ENCODE assay signal across 17 cellular contexts in the genomic region with DNA sequence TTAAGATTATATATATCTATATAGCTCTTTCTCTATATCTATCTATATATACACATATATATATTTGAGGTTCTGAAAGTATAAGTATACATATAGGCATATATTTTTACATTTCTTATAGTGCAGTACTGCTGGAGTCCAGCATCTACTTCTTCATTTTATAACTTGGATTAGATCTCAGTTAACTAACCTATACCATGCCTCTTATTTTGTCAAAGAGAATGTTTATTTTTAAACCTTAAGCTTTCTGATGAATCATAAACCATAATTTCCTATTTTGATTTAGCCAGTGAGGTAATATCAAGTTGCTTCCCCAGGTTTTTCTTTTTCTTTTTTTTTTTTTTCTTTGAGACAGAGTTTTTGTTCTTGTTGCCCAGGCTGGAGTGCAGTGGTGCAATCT. TPM values are rescaled to one million over a fixed set of nuclear protein-coding genes. Genes with fewer than 3 reads are reported as not detected.
DNase-seq lines count a peak whose midpoint lies in the region; ATAC-seq and TF ChIP-seq lines count a peak whose summit lies in the region.
"Had no signal": no experiment of that assay in that cellular context is flagged by ENCODE, and none has a peak within 500 bp of the region (broad histone marks: within the 10 kb centered on the region; RNA-seq: fewer than 3 reads in every experiment).

No MANE protein-coding gene starts in this region.

- H3K36me3 ChIP-seq in IMR-90 (ENCODE audit: control insufficient read depth, insufficient read depth, low read length) = peaks cover 14% of the 10 kb centered on the region
- peaks cover 7 to 42% (median 31%) of the 10 kb centered on the region in 9 donors for H3K36me3 ChIP-seq in heart right ventricle

- no peak overlapping the region for H3K56ac ChIP-seq in IMR-90 (ENCODE audit: extremely low read depth, insufficient read depth, low read length)

- intact Hi-C loops in IMR-90 (cut with micrococcal nuclease) = no loop called here
- intact Hi-C loops in heart right ventricle (cut with DNase I) = no loop called here

- peaks cover 32% of the 10 kb centered on the region for H3K9me3 ChIP-seq in IMR-90 (ENCODE audit: control insufficient read depth, insufficient read depth, low read length)
- peaks cover 0 to 88% (median 39%) of the 10 kb centered on the region in 11 donors for H3K9me3 ChIP-seq in heart right ventricle

- H3K4ac ChIP-seq in IMR-90 (ENCODE audit: low read depth, low read length) = no peak overlapping the region

- no peaks in the 10 kb centered on the region for H3K27me3 ChIP-seq in IMR-90 (ENCODE audit: control insufficient read depth, insufficient read depth, low read length)
- H3K27me3 ChIP-seq in heart right ventricle = no peaks in the 10 kb centered on the region

- CTCF ChIA-PET in IMR-90 (lab: Yijun Ruan, JAX) = no interaction called here

- no peak overlapping the region for H3K4me2 ChIP-seq in IMR-90 (ENCODE audit: low read depth, low read length)
- H3K4me2 ChIP-seq: A549 had no signal

- no peak overlapping the region for H2BK20ac ChIP-seq in IMR-90 (ENCODE audit: low read depth, low read length)

- BruUV-seq in IMR-90 (replicated peaks; lab: Mats Ljungman, UMichigan) = no TSS peak

- no peak overlapping the region for H3K27ac ChIP-seq in IMR-90 (ENCODE audit: insufficient read depth, low read length)
- no peak overlapping the region for H3K27ac ChIP-seq in heart right ventricle
- H3K27ac ChIP-seq: A549, C4-2B had no signal

- no peak overlapping the region for H3K18ac ChIP-seq in IMR-90 (ENCODE audit: low read depth, low read length)

- H3K4me3 ChIP-seq in IMR-90 (ENCODE audit: insufficient read depth, low read depth, low read length) (no peak overlapping the region), heart right ventricle (no peak overlapping the region)
- H3K4me3 ChIP-seq: A549, GM12878, K562 had no signal

- no peak overlapping the region for H2AK5ac ChIP-seq in IMR-90 (ENCODE audit: low read depth, low read length)

- H4K8ac ChIP-seq in IMR-90 (ENCODE audit: low read depth in 2 of 2, low read length in 2 of 2) = no peak overlapping the region

- H3K23ac ChIP-seq in IMR-90 (ENCODE audit: low read depth, low read length) = no peak overlapping the region

- H2BK120ac ChIP-seq in IMR-90 (ENCODE audit: low read depth, low read length) = no peak overlapping the region

- peak; percentile 52 for DNase-seq in IMR-90
- DNase-seq in MV-4-11 (lab: John Stamatoyannopoulos, UW) = peak; percentile 63
- peak; percentile 5 for DNase-seq in non-pigmented ciliary epithelial cell (ENCODE audit: low read depth)
- DNase-seq in heart right ventricle = no peak
- DNase-seq in stimulated activated CD4-positive, alpha-beta T cell treated with anti-CD3 and anti-CD28 coated beads, Interleukin-4, amount 100 ng/mL, for 24 hours = no peak
- DNase-seq: AML-193; Caco-2; CD4-positive, alpha-beta T cell; DMS153; DMS79; GF-D8; H9 had no signal

- TF ChIP-seq RAD21 in IMR-90 (IDR thresholded peaks at IDR 0.05; ENCODE audit: low read length) = no peak

- no peak overlapping the region for H2BK15ac ChIP-seq in IMR-90 (ENCODE audit: low read depth, low read length)

- no peaks in the 10 kb centered on the region for H3K79me1 ChIP-seq in IMR-90 (ENCODE audit: low read depth in 1 of 2, low read length in 2 of 2)

- no peak for TF ChIP-seq POLR2A in IMR-90 (IDR thresholded peaks at IDR 0.05; ENCODE audit: low read depth, low read length)

- TF ChIP-seq CTCF in IMR-90 (conservative IDR thresholded peaks at IDR 0.05; ENCODE audit: low read depth, low read length) = no peak
- TF ChIP-seq CTCF in heart right ventricle (IDR thresholded peaks at IDR 0.05) = no peak

- H4K91ac ChIP-seq in IMR-90 (ENCODE audit: insufficient read depth, low read depth, low read length) = no peak overlapping the region

- H3K9me1 ChIP-seq in IMR-90 (ENCODE audit: insufficient read depth, low read length) = no peaks in the 10 kb centered on the region

- POLR2A ChIA-PET in IMR-90 (lab: Charles Lee; ENCODE audit: unreplicated experiment) = no interaction called here

- no peak overlapping the region for H4K5ac ChIP-seq in IMR-90 (ENCODE audit: low read depth, low read length)

- ATAC-seq in IMR-90 (ENCODE audit: low read depth) = peak; percentile 56
- no peak for ATAC-seq in heart right ventricle
- no peak for ATAC-seq in HG03095 (IDR thresholded peaks at IDR 0.05; ENCODE audit: unreplicated experiment)
- ATAC-seq: A549, GM12878, K562 had no signal

- H3K9ac ChIP-seq in IMR-90 (ENCODE audit: low read depth, low read length) = no peak overlapping the region

- no peak overlapping the region for H2AFZ ChIP-seq in IMR-90 (replicated peaks; ENCODE audit: low read length, poor library complexity)

- H2AK9ac ChIP-seq in IMR-90 (replicated peaks; ENCODE audit: low read depth, low read length, poor library complexity) = no peak overlapping the region

- no peaks in the 10 kb centered on the region for H4K20me1 ChIP-seq in IMR-90 (ENCODE audit: insufficient read depth, low read length)

- dilution Hi-C loops in IMR-90 (cut with HindIII; ENCODE audit: low sequenced_read_pairs, unreplicated experiment) = no loop called here

- in situ Hi-C loops in IMR-90 (cut with MboI; ENCODE audit: low sequenced_read_pairs) = no loop called here

- H3K14ac ChIP-seq in IMR-90 (replicated peaks; ENCODE audit: low read depth, low read length) = no peak overlapping the region

- no peak overlapping the region for H2BK5ac ChIP-seq in IMR-90 (ENCODE audit: low read depth, low read length, poor library complexity, severe bottlenecking)

- H3K4me1 ChIP-seq in IMR-90 (ENCODE audit: control insufficient read depth, insufficient read depth, low read length) = no peaks in the 10 kb centered on the region
- H3K4me1 ChIP-seq in heart right ventricle = no peaks in the 10 kb centered on the region
- H3K4me1 ChIP-seq: A549, Caco-2 had no signal

TF ChIP-seq in IMR-90, 13 proteins besides CTCF, POLR2A, EP300 and RAD21:
- TF ChIP-seq SMC3 (IDR thresholded peaks at IDR 0.05; ENCODE audit: low read depth, low read length) (no peak), MAZ (IDR thresholded peaks at IDR 0.05; ENCODE audit: borderline replicate concordance, low read depth, low read length) (no peak), CHD1 (IDR thresholded peaks at IDR 0.05; ENCODE audit: low read depth, low read length) (no peak), BHLHE40 (IDR thresholded peaks at IDR 0.05; ENCODE audit: low read depth, low read length) (no peak), RFX5 (IDR thresholded peaks at IDR 0.05; ENCODE audit: low read depth, low read length) (no peak), MXI1 (IDR thresholded peaks at IDR 0.05; ENCODE audit: borderline replicate concordance, low read depth, low read length) (no peak), MAFK (IDR thresholded peaks at IDR 0.05; ENCODE audit: low read depth, low read length) (no peak), NFE2L2 (IDR thresholded peaks at IDR 0.05; ENCODE audit: low read depth, low read length) (no peak), RCOR1 (IDR thresholded peaks at IDR 0.05; ENCODE audit: insufficient replicate concordance, low read length) (no peak), FOS (IDR thresholded peaks at IDR 0.05; ENCODE audit: low read depth, low read length) (no peak), CEBPB (IDR thresholded peaks at IDR 0.05; ENCODE audit: low read depth, low read length) (no peak)
- TF ChIP-seq, protein P1, sequence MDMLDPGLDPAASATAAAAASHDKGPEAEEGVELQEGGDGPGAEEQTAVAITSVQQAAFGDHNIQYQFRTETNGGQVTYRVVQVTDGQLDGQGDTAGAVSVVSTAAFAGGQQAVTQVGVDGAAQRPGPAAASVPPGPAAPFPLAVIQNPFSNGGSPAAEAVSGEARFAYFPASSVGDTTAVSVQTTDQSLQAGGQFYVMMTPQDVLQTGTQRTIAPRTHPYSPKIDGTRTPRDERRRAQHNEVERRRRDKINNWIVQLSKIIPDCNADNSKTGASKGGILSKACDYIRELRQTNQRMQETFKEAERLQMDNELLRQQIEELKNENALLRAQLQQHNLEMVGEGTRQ (IDR thresholded peaks at IDR 0.05; ENCODE audit: low read depth, low read length) = no peak
- TF ChIP-seq, protein P2, sequence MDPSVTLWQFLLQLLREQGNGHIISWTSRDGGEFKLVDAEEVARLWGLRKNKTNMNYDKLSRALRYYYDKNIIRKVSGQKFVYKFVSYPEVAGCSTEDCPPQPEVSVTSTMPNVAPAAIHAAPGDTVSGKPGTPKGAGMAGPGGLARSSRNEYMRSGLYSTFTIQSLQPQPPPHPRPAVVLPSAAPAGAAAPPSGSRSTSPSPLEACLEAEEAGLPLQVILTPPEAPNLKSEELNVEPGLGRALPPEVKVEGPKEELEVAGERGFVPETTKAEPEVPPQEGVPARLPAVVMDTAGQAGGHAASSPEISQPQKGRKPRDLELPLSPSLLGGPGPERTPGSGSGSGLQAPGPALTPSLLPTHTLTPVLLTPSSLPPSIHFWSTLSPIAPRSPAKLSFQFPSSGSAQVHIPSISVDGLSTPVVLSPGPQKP (IDR thresholded peaks at IDR 0.05; ENCODE audit: borderline replicate concordance, low read depth, low read length) = no peak

RNA-seq across cellular contexts. Expression of a gene that starts 8.1 kb away (rescaled TPM):
- total RNA-seq in IMR-90 (2012; rRNA removed) = 21.4 and 31.2 TPM in 2 replicates
- polyA plus RNA-seq in IMR-90 (2012; rRNA removed) = 26.4 and 30.1 TPM in 2 replicates
- 9.1 and 20.2 TPM in 2 replicates for polyA plus RNA-seq in IMR-90 (2012; cell fraction: cytosol; rRNA removed)
- 5.8 and 34.8 TPM in 2 replicates for polyA plus RNA-seq in IMR-90 (2012; cell fraction: nucleus; rRNA removed; ENCODE audit: low replicate concordance)
- 10 to 100 TPM; 34.4 to 52.3 (median 41.6) TPM for total RNA-seq in heart right ventricle
- 10 to 100 TPM; 44.9 to 73.8 TPM for polyA plus RNA-seq in heart right ventricle

RNA-seq across cellular contexts. Expression of a gene that starts 34.4 kb away (rescaled TPM):
- total RNA-seq in IMR-90 (2012; rRNA removed) = 2.2 and 3.1 TPM in 2 replicates
- 1.0 and 1.3 TPM in 2 replicates for polyA plus RNA-seq in IMR-90 (2012; rRNA removed)
- polyA plus RNA-seq in IMR-90 (2012; cell fraction: cytosol; rRNA removed) = 0.29 and 0.76 TPM in 2 replicates
- 1.3 and 2.7 TPM in 2 replicates for polyA plus RNA-seq in IMR-90 (2012; cell fraction: nucleus; rRNA removed; ENCODE audit: low replicate concordance)
- 1 to 10 TPM in 8 of 10 donors, under 1 TPM in 2; 0.81 to 2.3 (median 1.5) TPM for total RNA-seq in heart right ventricle
- polyA plus RNA-seq in heart right ventricle = 1 to 10 TPM in 1 of 2 donors, under 1 TPM in 1; 0.94 to 2.3 TPM

Comparison
In these comparisons a context has a peak if more than half of its experiments do, and no peak if none do; other contexts are left out.
1. DNase-seq: peak in IMR-90 (single experiment), MV-4-11 (single experiment) and non-pigmented ciliary epithelial cell (single experiment); none in heart right ventricle (0 of 2) and stimulated activated CD4-positive, alpha-beta T cell treated with anti-CD3 and anti-CD28 coated beads, Interleukin-4, amount 100 ng/mL, for 24 hours (single experiment).